Comparison of ENCODE assay signal across 8 cellular contexts in the genomic region with DNA sequence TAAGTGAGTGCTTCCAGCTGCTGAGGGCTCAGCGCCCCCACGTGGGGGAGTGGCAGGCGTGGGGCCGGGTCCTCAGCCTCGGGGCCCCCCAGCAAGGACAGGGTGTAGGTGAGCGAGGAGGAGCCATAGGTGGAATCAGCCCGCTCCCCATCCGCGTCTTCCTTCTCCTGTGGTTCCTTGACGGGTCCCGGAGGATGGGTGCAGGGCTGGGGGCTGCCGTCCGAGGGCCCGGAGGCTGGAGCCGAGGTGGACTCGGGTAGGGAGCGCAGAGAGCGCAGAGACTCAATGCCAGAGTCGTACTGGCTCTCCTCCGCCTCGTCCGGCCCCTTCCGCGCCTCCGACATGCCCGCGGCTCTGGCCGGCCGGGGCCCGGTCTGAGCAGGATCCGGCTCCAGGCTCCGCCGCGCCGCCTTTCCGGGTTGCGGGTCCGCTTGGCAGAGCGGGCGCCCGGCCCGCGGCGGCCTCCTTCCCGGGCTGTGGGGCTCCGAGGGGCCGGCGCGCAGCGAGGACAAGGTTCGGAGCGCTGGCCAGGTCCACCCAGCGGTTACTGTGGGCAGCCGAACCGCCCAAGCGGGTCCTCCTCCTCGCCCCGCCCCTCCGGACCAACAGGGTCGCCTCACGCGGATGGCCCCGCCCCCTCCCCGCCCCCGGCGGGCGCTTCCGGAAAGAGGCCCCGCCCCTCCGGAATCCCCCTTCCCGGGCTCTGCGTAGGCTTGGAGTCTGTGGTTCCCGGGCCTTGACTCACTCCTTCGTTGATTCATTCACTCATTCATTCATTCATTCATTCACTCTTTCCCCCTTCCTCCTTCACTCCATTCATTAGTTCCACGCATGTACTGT. TPM values are rescaled to one million over a fixed set of nuclear protein-coding genes. Genes with fewer than 3 reads are reported as not detected.
A peak's percentile ranks its signal among the peaks of the same experiment; 100 is the strongest.
DNase-seq lines count a peak whose midpoint lies in the region; ATAC-seq, FAIRE-seq and TF ChIP-seq lines count a peak whose summit lies in the region.

A gene with protein sequence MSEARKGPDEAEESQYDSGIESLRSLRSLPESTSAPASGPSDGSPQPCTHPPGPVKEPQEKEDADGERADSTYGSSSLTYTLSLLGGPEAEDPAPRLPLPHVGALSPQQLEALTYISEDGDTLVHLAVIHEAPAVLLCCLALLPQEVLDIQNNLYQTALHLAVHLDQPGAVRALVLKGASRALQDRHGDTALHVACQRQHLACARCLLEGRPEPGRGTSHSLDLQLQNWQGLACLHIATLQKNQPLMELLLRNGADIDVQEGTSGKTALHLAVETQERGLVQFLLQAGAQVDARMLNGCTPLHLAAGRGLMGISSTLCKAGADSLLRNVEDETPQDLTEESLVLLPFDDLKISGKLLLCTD (minus strand): TSS at position 549 of the 840 bp plus-strand sequence. CDS start 205 bp downstream, at position 344.

- peak within 1 kb of the TSS; percentile 85 for H3K4me3 ChIP-seq in naive thymus-derived CD4-positive, alpha-beta T cell (ENCODE audit: low read length)

- TF ChIP-seq CTCF in D721Med (IDR thresholded peaks at IDR 0.05; ENCODE audit: insufficient read depth, missing control alignments): peak; percentile 40

- peaks cover 15% of the 10 kb centered on the region for H3K27me3 Mint-ChIP-seq in activated T-helper 1 cell treated with anti-CD3 and anti-CD28 coated beads, Interleukin-12 subunit alpha, Interleukin-12 subunit beta, Interleukin-2, Interleukin-4 antibody, amounts not matched to agents 30 ng/mL and 10 ng/mL and 1 ng/mL, durations not matched to agents 14 hours and 24 hours and 36 hours (ENCODE audit: insufficient read depth)
- peaks cover 15 to 22% (median 17%) of the 10 kb centered on the region in 5 donors for H3K27me3 Mint-ChIP-seq in naive thymus-derived CD4-positive, alpha-beta T cell
- H3K27me3 Mint-ChIP-seq in stimulated activated naive B cell treated with anti-CD40 and anti-IgM and Interleukin-4, amounts not matched to agents 10 μg/mL and 1 μg/mL and 100 μg/mL, for 72 hours: peaks cover 11 to 14% of the 10 kb centered on the region in 2 donors

- no peaks in the 10 kb centered on the region for H3K9me3 Mint-ChIP-seq in activated T-helper 1 cell treated with anti-CD3 and anti-CD28 coated beads, Interleukin-12 subunit alpha, Interleukin-12 subunit beta, Interleukin-2, Interleukin-4 antibody, amounts not matched to agents 30 ng/mL and 10 ng/mL and 1 ng/mL, durations not matched to agents 14 hours and 24 hours and 36 hours
- no peaks in the 10 kb centered on the region for H3K9me3 Mint-ChIP-seq in naive thymus-derived CD4-positive, alpha-beta T cell
- no peaks in the 10 kb centered on the region for H3K9me3 Mint-ChIP-seq in stimulated activated naive B cell treated with anti-CD40 and anti-IgM and Interleukin-4, amounts not matched to agents 10 μg/mL and 1 μg/mL and 100 μg/mL, for 72 hours

- peaks cover 15% of the 10 kb centered on the region for H3K36me3 Mint-ChIP-seq in activated T-helper 1 cell treated with anti-CD3 and anti-CD28 coated beads, Interleukin-12 subunit alpha, Interleukin-12 subunit beta, Interleukin-2, Interleukin-4 antibody, amounts not matched to agents 30 ng/mL and 10 ng/mL and 1 ng/mL, durations not matched to agents 14 hours and 24 hours and 36 hours (ENCODE audit: low read depth)
- H3K36me3 Mint-ChIP-seq in naive thymus-derived CD4-positive, alpha-beta T cell: peaks cover 0 to 18% (median 5%) of the 10 kb centered on the region in 5 donors
- H3K36me3 Mint-ChIP-seq in stimulated activated naive B cell treated with anti-CD40 and anti-IgM and Interleukin-4, amounts not matched to agents 10 μg/mL and 1 μg/mL and 100 μg/mL, for 72 hours: peaks cover 44 to 48% of the 10 kb centered on the region in 2 donors

- H3K36me3 ChIP-seq in KOPT-K1 (ENCODE audit: insufficient read depth, low read length): peaks cover 24% of the 10 kb centered on the region; the same call in 1 of the 2 replicates
- H3K36me3 ChIP-seq in naive thymus-derived CD4-positive, alpha-beta T cell (ENCODE audit: control insufficient read depth in 2 of 3, insufficient read depth in 3 of 3, low read length in 3 of 3): peaks cover 0 to 13% (median 0%) of the 10 kb centered on the region in 3 experiments

- H3K4me1 ChIP-seq in naive thymus-derived CD4-positive, alpha-beta T cell (ENCODE audit: control insufficient read depth in 2 of 2, insufficient read depth in 2 of 2, low read length in 2 of 2): peaks cover 30% of the 10 kb centered on the region in 2 donors

- CTCF ChIA-PET in naive thymus-derived CD4-positive, alpha-beta T cell (lab: Charles Lee): interaction anchor here (1.0 to 5.2 kb wide), 4 partner anchors 9 to 44 kb away, joined by 3 to 50 read pairs (median 4); a partner anchor contains a TSS

- intact Hi-C loops in activated T-helper 1 cell treated with anti-CD3 and anti-CD28 coated beads, Interleukin-12 subunit alpha, Interleukin-12 subunit beta, Interleukin-2, Interleukin-4 antibody, amounts not matched to agents 30 ng/mL and 10 ng/mL and 1 ng/mL, durations not matched to agents 14 hours and 24 hours and 36 hours (cut with micrococcal nuclease): loop anchor here (1.0 to 2.0 kb wide), 5 partner anchors 8 to 138 kb away; a partner anchor contains a TSS
- intact Hi-C loops in naive thymus-derived CD4-positive, alpha-beta T cell (cut with micrococcal nuclease): loop anchor here (1.0 to 2.0 kb wide), 9 partner anchors 8 to 138 kb away; a partner anchor contains a TSS

- H3K9me3 ChIP-seq in KOPT-K1 (ENCODE audit: insufficient read depth, low read length, poor library complexity, severe bottlenecking): no peaks in the 10 kb centered on the region
- no peaks in the 10 kb centered on the region for H3K9me3 ChIP-seq in naive thymus-derived CD4-positive, alpha-beta T cell (ENCODE audit: control insufficient read depth in 2 of 3, low read length in 3 of 3)

- DNase-seq in D721Med (ENCODE audit: insufficient read length, low spot score) (peak; percentile 94), RKO (ENCODE audit: low spot score) (peak; percentile 90), fibroblast of gingiva (ENCODE audit: low read depth) (peak; percentile 87)
- peak; percentile 93 for DNase-seq in activated T-helper 1 cell treated with anti-CD3 and anti-CD28 coated beads, Interleukin-12 subunit alpha, Interleukin-12 subunit beta, Interleukin-2, Interleukin-4 antibody, amounts not matched to agents 30 ng/mL and 10 ng/mL and 1 ng/mL, durations not matched to agents 14 hours and 24 hours and 36 hours (ENCODE audit: low spot score)
- DNase-seq in naive thymus-derived CD4-positive, alpha-beta T cell: peak; percentile 87 to 99 (median 93)
- peak; percentile 93 for DNase-seq in stimulated activated naive B cell treated with anti-CD40 and anti-IgM and Interleukin-4, amounts not matched to agents 10 μg/mL and 1 μg/mL and 100 μg/mL, for 72 hours

- FAIRE-seq in D721Med (lab: Jason Lieb, UNC): no peak

- POLR2A ChIA-PET in naive thymus-derived CD4-positive, alpha-beta T cell (lab: Charles Lee): interaction anchor here (1.2 to 3.7 kb wide), 5 partner anchors 10 to 41 kb away, joined by 4 to 33 read pairs (median 8); a partner anchor contains a TSS

- peak; percentile 33 for ATAC-seq in GM21529 (IDR thresholded peaks at IDR 0.05; ENCODE audit: unreplicated experiment)
- peak; percentile 92 for ATAC-seq in naive thymus-derived CD4-positive, alpha-beta T cell
- ATAC-seq in stimulated activated naive B cell treated with anti-CD40 and anti-IgM and Interleukin-4, amounts not matched to agents 10 μg/mL and 1 μg/mL and 100 μg/mL, for 72 hours (replicated peaks): peak; percentile 30 to 41

- peak within 1 kb of the TSS; percentile 69 for H3K27ac ChIP-seq in KOPT-K1 (ENCODE audit: low read depth, low read length, poor library complexity, severe bottlenecking)
- peak within 1 kb of the TSS; percentile 97 for H3K27ac ChIP-seq in naive thymus-derived CD4-positive, alpha-beta T cell (ENCODE audit: low read depth, low read length)

- H3K27me3 ChIP-seq in naive thymus-derived CD4-positive, alpha-beta T cell (ENCODE audit: control insufficient read depth in 2 of 2, insufficient read depth in 2 of 2, low read length in 2 of 2): peaks cover 0 to 8% of the 10 kb centered on the region in 2 donors

- peak within 1 kb of the TSS; percentile 95 for H3K27ac Mint-ChIP-seq in activated T-helper 1 cell treated with anti-CD3 and anti-CD28 coated beads, Interleukin-12 subunit alpha, Interleukin-12 subunit beta, Interleukin-2, Interleukin-4 antibody, amounts not matched to agents 30 ng/mL and 10 ng/mL and 1 ng/mL, durations not matched to agents 14 hours and 24 hours and 36 hours
- peak within 1 kb of the TSS; percentile 90 to 96 (median 92) for H3K27ac Mint-ChIP-seq in naive thymus-derived CD4-positive, alpha-beta T cell
- peak within 1 kb of the TSS; percentile 100 for H3K27ac Mint-ChIP-seq in stimulated activated naive B cell treated with anti-CD40 and anti-IgM and Interleukin-4, amounts not matched to agents 10 μg/mL and 1 μg/mL and 100 μg/mL, for 72 hours

- H3K4me3 Mint-ChIP-seq in activated T-helper 1 cell treated with anti-CD3 and anti-CD28 coated beads, Interleukin-12 subunit alpha, Interleukin-12 subunit beta, Interleukin-2, Interleukin-4 antibody, amounts not matched to agents 30 ng/mL and 10 ng/mL and 1 ng/mL, durations not matched to agents 14 hours and 24 hours and 36 hours: peak within 1 kb of the TSS; percentile 98
- H3K4me3 Mint-ChIP-seq in naive thymus-derived CD4-positive, alpha-beta T cell: peak within 1 kb of the TSS; percentile 87 to 99 (median 94)
- H3K4me3 Mint-ChIP-seq in stimulated activated naive B cell treated with anti-CD40 and anti-IgM and Interleukin-4, amounts not matched to agents 10 μg/mL and 1 μg/mL and 100 μg/mL, for 72 hours: peak within 1 kb of the TSS; percentile 100

- H3K4me1 Mint-ChIP-seq in activated T-helper 1 cell treated with anti-CD3 and anti-CD28 coated beads, Interleukin-12 subunit alpha, Interleukin-12 subunit beta, Interleukin-2, Interleukin-4 antibody, amounts not matched to agents 30 ng/mL and 10 ng/mL and 1 ng/mL, durations not matched to agents 14 hours and 24 hours and 36 hours (ENCODE audit: low read depth): peaks cover 66% of the 10 kb centered on the region
- peaks cover 32 to 57% (median 43%) of the 10 kb centered on the region in 7 donors for H3K4me1 Mint-ChIP-seq in naive thymus-derived CD4-positive, alpha-beta T cell
- peaks cover 44 to 79% of the 10 kb centered on the region in 2 donors for H3K4me1 Mint-ChIP-seq in stimulated activated naive B cell treated with anti-CD40 and anti-IgM and Interleukin-4, amounts not matched to agents 10 μg/mL and 1 μg/mL and 100 μg/mL, for 72 hours

RNA-seq across cellular contexts. Expression of the gene that starts here (rescaled TPM):
- total RNA-seq in activated T-helper 1 cell treated with anti-CD3 and anti-CD28 coated beads, Interleukin-12 subunit alpha, Interleukin-12 subunit beta, Interleukin-2, Interleukin-4 antibody, amounts not matched to agents 30 ng/mL and 10 ng/mL and 1 ng/mL, durations not matched to agents 14 hours and 24 hours and 36 hours: 23.2 and 29.0 TPM in 2 replicates
- total RNA-seq in naive thymus-derived CD4-positive, alpha-beta T cell: 10 to 100 TPM in 4 of 5 experiments, 1 to 10 TPM in 1; 8.3 to 53.4 (median 29.4) TPM
- polyA plus RNA-seq in naive thymus-derived CD4-positive, alpha-beta T cell: 1 to 10 TPM; 2.3 to 4.9 TPM

Comparison
In these comparisons a context has a peak if more than half of its experiments do, and no peak if none do; other contexts are left out.
1. Peak in every context shown above with its lines: DNase-seq, ATAC-seq, H3K4me3 ChIP-seq and H3K27ac ChIP-seq.
2. ATAC-seq: peak in every context shown above with its lines; median percentile 92 in naive thymus-derived CD4-positive, alpha-beta T cell; 36 in stimulated activated naive B cell treated with anti-CD40 and anti-IgM and Interleukin-4, amounts not matched to agents 10 μg/mL and 1 μg/mL and 100 μg/mL, for 72 hours; 33 in GM21529.